18 cellular contexts compared by ENCODE assay signal in genomic region chr5:172529896-172530295, GRCh38.
DNase-seq lines count a peak whose midpoint lies in the region; ATAC-seq and TF ChIP-seq lines count a peak whose summit lies in the region.
"Had no signal": no experiment of that assay in that cellular context is flagged by ENCODE, and none has a peak within 500 bp of the region (broad histone marks: within the 10 kb centered on the region; RNA-seq: fewer than 3 reads in every experiment).

No MANE protein-coding gene starts in this region.

- intact Hi-C loops in cardiac septum (cut with DNase I) (no loop called here), heart right ventricle (cut with DNase I) (no loop called here), lower leg skin (cut with DNase I; ENCODE audit: low total_unique reads) (no loop called here)

- no peaks in the 10 kb centered on the region for H3K36me3 Mint-ChIP-seq in activated CD8-positive, alpha-beta memory T cell treated with anti-CD3 and anti-CD28 coated beads, Interleukin-2, amount 10 ng/mL, durations not matched to agents 7 days and 5 days

- DNase-seq in cardiac septum (ENCODE audit: low spot score) (peak; percentile 41), heart right ventricle (no peak), lower leg skin (ENCODE audit: low spot score in 2 of 2) (peak; percentile 6 to 31), ureter (ENCODE audit: low spot score) (peak; percentile 7), NOMO-1 (lab: John Stamatoyannopoulos, UW; ENCODE audit: unreplicated experiment in 2 of 2) (no peak)
- DNase-seq in activated CD8-positive, alpha-beta memory T cell treated with anti-CD3 and anti-CD28 coated beads, Interleukin-2, amount 10 ng/mL, durations not matched to agents 7 days and 5 days = peak; percentile 23
- DNase-seq: AML-193, HFFc6, IMR-90, Karpas-422, MG63, NCI-H1048, NCI-H1436 treated with DMSO at 0.1 percent for 48 hours, NCI-H2029, NCI-H345, NCI-H524 treated with DMSO at 0.1 percent for 48 hours had no signal

- no peak for ATAC-seq in heart right ventricle
- no peak for ATAC-seq in activated CD8-positive, alpha-beta memory T cell treated with anti-CD3 and anti-CD28 coated beads, Interleukin-2, amount 10 ng/mL, durations not matched to agents 7 days and 5 days
- ATAC-seq in HG03378 (IDR thresholded peaks at IDR 0.05; ENCODE audit: unreplicated experiment) = no peak

- no peak for TF ChIP-seq POLR2A in lower leg skin (IDR thresholded peaks at IDR 0.05)

- H3K4me1 Mint-ChIP-seq in activated CD8-positive, alpha-beta memory T cell treated with anti-CD3 and anti-CD28 coated beads, Interleukin-2, amount 10 ng/mL, durations not matched to agents 7 days and 5 days = peaks cover 7% of the 10 kb centered on the region

- H3K4me1 ChIP-seq in heart right ventricle = peaks cover 14 to 75% (median 30%) of the 10 kb centered on the region in 9 donors

- no peak overlapping the region for H3K4me3 Mint-ChIP-seq in activated CD8-positive, alpha-beta memory T cell treated with anti-CD3 and anti-CD28 coated beads, Interleukin-2, amount 10 ng/mL, durations not matched to agents 7 days and 5 days
- H3K4me3 Mint-ChIP-seq: HFFc6 had no signal

- CTCF ChIA-PET in activated CD8-positive, alpha-beta memory T cell treated with anti-CD3 and anti-CD28 coated beads, Interleukin-2, amount 10 ng/mL, durations not matched to agents 7 days and 5 days (lab: Charles Lee) = no interaction called here

- H3K27ac Mint-ChIP-seq in activated CD8-positive, alpha-beta memory T cell treated with anti-CD3 and anti-CD28 coated beads, Interleukin-2, amount 10 ng/mL, durations not matched to agents 7 days and 5 days = no peak overlapping the region
- H3K27ac Mint-ChIP-seq: HFFc6 had no signal

- peaks cover 12% of the 10 kb centered on the region for H3K27me3 Mint-ChIP-seq in activated CD8-positive, alpha-beta memory T cell treated with anti-CD3 and anti-CD28 coated beads, Interleukin-2, amount 10 ng/mL, durations not matched to agents 7 days and 5 days

- H3K4me3 ChIP-seq in heart right ventricle = no peak overlapping the region
- no peak overlapping the region for H3K4me3 ChIP-seq in lower leg skin (ENCODE audit: low read depth, poor library complexity, severe bottlenecking)
- H3K4me3 ChIP-seq: MG63 had no signal

- H3K27me3 ChIP-seq in heart right ventricle = no peaks in the 10 kb centered on the region

- peaks cover 0 to 5% (median 0%) of the 10 kb centered on the region in 11 donors for H3K9me3 ChIP-seq in heart right ventricle
- H3K9me3 ChIP-seq: MG63 had no signal

- H3K9me3 Mint-ChIP-seq in activated CD8-positive, alpha-beta memory T cell treated with anti-CD3 and anti-CD28 coated beads, Interleukin-2, amount 10 ng/mL, durations not matched to agents 7 days and 5 days (ENCODE audit: low read depth) = peaks cover 2% of the 10 kb centered on the region

- TF ChIP-seq CTCF in heart right ventricle (IDR thresholded peaks at IDR 0.05) (no peak), lower leg skin (IDR thresholded peaks at IDR 0.05) (no peak)

- peak overlapping the region in 3 of 10 donors; percentile 41 to 76 (median 75) for H3K27ac ChIP-seq in heart right ventricle
- H3K27ac ChIP-seq: C4-2B had no signal

- H3K36me3 ChIP-seq in heart right ventricle = no peaks in the 10 kb centered on the region
- H3K36me3 ChIP-seq: MG63 had no signal

- WGBS in heart right ventricle, 2 donors = 78 to 81% methylated on average over 3 of the region's 3 CpGs
- 73 to 74% methylated on average over 3 of the region's 3 CpGs for WGBS in lower leg skin, 2 donors

Comparison
In these comparisons a context has a peak if more than half of its experiments do, and no peak if none do; other contexts are left out.
1. DNase-seq: peak in cardiac septum (single experiment), activated CD8-positive, alpha-beta memory T cell treated with anti-CD3 and anti-CD28 coated beads, Interleukin-2, amount 10 ng/mL, durations not matched to agents 7 days and 5 days (single experiment), lower leg skin (2 of 2) and ureter (single experiment); none in heart right ventricle (0 of 2) and NOMO-1 (0 of 2).